In genomic region chr20:42018979-42019378, GRCh38 we compare ENCODE assay signal across 16 cellular contexts.
A peak's percentile ranks its signal among the peaks of the same experiment; 100 is the strongest.
DNase-seq lines count a peak whose midpoint lies in the region; ATAC-seq, FAIRE-seq and TF ChIP-seq lines count a peak whose summit lies in the region.
"Had no signal": no experiment of that assay in that cellular context is flagged by ENCODE, and none has a peak within 500 bp of the region (broad histone marks: within the 10 kb centered on the region; RNA-seq: fewer than 3 reads in every experiment).

No MANE protein-coding gene starts in this region.

- POLR2A ChIA-PET in WTC11 (lab: Charles Lee), result no interaction called here
- POLR2A ChIA-PET in CD8-positive, alpha-beta memory T cell (lab: Charles Lee), result no interaction called here

- no peaks in the 10 kb centered on the region for H3K36me3 Mint-ChIP-seq in WTC11
- peaks cover 0 to 2% (median 0%) of the 10 kb centered on the region in 3 donors for H3K36me3 Mint-ChIP-seq in CD8-positive, alpha-beta memory T cell

- H3K4me2 ChIP-seq in Karpas-422 (ENCODE audit: low read depth, low read length, poor library complexity, severe bottlenecking), result no peak overlapping the region

- no peaks in the 10 kb centered on the region for H3K79me2 ChIP-seq in Karpas-422 (ENCODE audit: low read length)

- H3K27ac Mint-ChIP-seq in WTC11, result no peak overlapping the region
- H3K27ac Mint-ChIP-seq in CD8-positive, alpha-beta memory T cell, result no peak overlapping the region

- H3K4me1 ChIP-seq in Karpas-422 (ENCODE audit: low read length) (no peaks in the 10 kb centered on the region), small intestine (ENCODE audit: control insufficient read depth in 2 of 2, insufficient read depth in 1 of 2, low read depth in 1 of 2, low read length in 1 of 2) (no peaks in the 10 kb centered on the region)
- no peaks in the 10 kb centered on the region for H3K4me1 ChIP-seq in CD8-positive, alpha-beta memory T cell (ENCODE audit: insufficient read depth, low read length)
- H3K4me1 ChIP-seq: foreskin keratinocyte had no signal

- H3K27me3 Mint-ChIP-seq in WTC11 (ENCODE audit: low read depth), result no peaks in the 10 kb centered on the region
- H3K27me3 Mint-ChIP-seq in CD8-positive, alpha-beta memory T cell, result peaks cover 0 to 1% of the 10 kb centered on the region in 2 donors

- CTCF ChIA-PET in WTC11 (lab: Charles Lee), result interaction anchor here (0.5 to 2.0 kb wide), 10 partner anchors 10 to 1251 kb away, joined by 3 to 12 read pairs (median 4); no protein-coding TSS in a partner anchor
- CTCF ChIA-PET in CD8-positive, alpha-beta memory T cell (lab: Charles Lee), result no interaction called here

- peaks cover 11% of the 10 kb centered on the region for H3K9me3 Mint-ChIP-seq in WTC11
- H3K9me3 Mint-ChIP-seq in CD8-positive, alpha-beta memory T cell, result peaks cover 2 to 11% (median 7%) of the 10 kb centered on the region in 5 donors

- no peaks in the 10 kb centered on the region for H3K9me2 ChIP-seq in Karpas-422 (replicated peaks; ENCODE audit: insufficient read depth, low read length)

- no peak overlapping the region for H3K4me3 Mint-ChIP-seq in WTC11
- H3K4me3 Mint-ChIP-seq in CD8-positive, alpha-beta memory T cell, result no peak overlapping the region
- H3K4me3 Mint-ChIP-seq: activated T-cell treated with anti-CD3 and anti-CD28 coated beads, Interleukin-2, amount 50 U/mL, for 4 hours had no signal

- H3K27me3 ChIP-seq in Karpas-422 (ENCODE audit: low read length) (no peaks in the 10 kb centered on the region), small intestine (ENCODE audit: control insufficient read depth in 2 of 2, insufficient read depth in 2 of 2, low read length in 2 of 2) (no peaks in the 10 kb centered on the region)
- no peaks in the 10 kb centered on the region for H3K27me3 ChIP-seq in CD8-positive, alpha-beta memory T cell (ENCODE audit: insufficient read depth, low read length, poor library complexity, severe bottlenecking)
- H3K27me3 ChIP-seq: foreskin keratinocyte had no signal

- no peak for FAIRE-seq in small intestine (lab: Jason Lieb, UNC)

- H3K4me1 Mint-ChIP-seq in WTC11, result no peaks in the 10 kb centered on the region
- no peaks in the 10 kb centered on the region for H3K4me1 Mint-ChIP-seq in CD8-positive, alpha-beta memory T cell

- H3K4me3 ChIP-seq in Karpas-422 (ENCODE audit: low read length) (no peak overlapping the region), small intestine (ENCODE audit: low read depth in 1 of 2, low read length in 2 of 2) (no peak overlapping the region)
- H3K4me3 ChIP-seq in CD8-positive, alpha-beta memory T cell (ENCODE audit: low read length), result no peak overlapping the region
- H3K4me3 ChIP-seq: SK-N-MC had no signal

- ATAC-seq in WTC11 (peak; percentile 84), GM21737 (IDR thresholded peaks at IDR 0.05; ENCODE audit: unreplicated experiment) (no peak)
- ATAC-seq: activated CD4-positive, CD25-positive, alpha-beta regulatory T cell treated with anti-CD3 and anti-CD28 coated beads, Interleukin-2, amount 50 U/mL, for 24 hours; activated T-cell treated with anti-CD3 and anti-CD28 coated beads, Interleukin-2, amount 50 U/mL, for 4 hours; foreskin keratinocyte had no signal

- TF ChIP-seq CTCF in WTC11 (IDR thresholded peaks at IDR 0.05), result 0 out of 2 replicates have a peak, but pooled peaks have one; percentile 20

- H3K9me3 ChIP-seq in Karpas-422 (ENCODE audit: low read length) (no peaks in the 10 kb centered on the region), small intestine (ENCODE audit: control insufficient read depth, low read depth) (no peaks in the 10 kb centered on the region)
- H3K9me3 ChIP-seq in CD8-positive, alpha-beta memory T cell (ENCODE audit: low read length), result no peaks in the 10 kb centered on the region

- H3K36me3 ChIP-seq in Karpas-422 (ENCODE audit: insufficient read depth, low read length) (no peaks in the 10 kb centered on the region), small intestine (ENCODE audit: control insufficient read depth in 2 of 2, insufficient read depth in 2 of 2, low read length in 2 of 2) (no peaks in the 10 kb centered on the region)
- H3K36me3 ChIP-seq in CD8-positive, alpha-beta memory T cell (ENCODE audit: insufficient read depth, low read length), result no peaks in the 10 kb centered on the region

- no peak overlapping the region for H2AFZ ChIP-seq in Karpas-422 (ENCODE audit: low read length)

- DNase-seq in SIG-M5 treated with dmso at 0.1 percent for 504 hours (lab: John Stamatoyannopoulos, UW; ENCODE audit: unreplicated experiment) (peak; percentile 22), SIG-M5 (lab: John Stamatoyannopoulos, UW) (no peak), Karpas-422 (peak; percentile 73), WTC11 (ENCODE audit: low spot score) (peak; percentile 40), small intestine (peak; percentile 3), medulla oblongata (ENCODE audit: extremely low spot score) (no peak)
- no peak for DNase-seq in CD8-positive, alpha-beta memory T cell
- DNase-seq: activated T-cell treated with anti-CD3 and anti-CD28 coated beads, Interleukin-2, amount 50 U/mL, for 4 hours; anterior cingulate cortex; EL; foreskin keratinocyte; KG1; NCI-H226 had no signal

- no peaks in the 10 kb centered on the region for H4K20me1 ChIP-seq in Karpas-422 (ENCODE audit: insufficient read depth, low read depth, low read length)

- H3K27ac ChIP-seq in Karpas-422 (ENCODE audit: low read length) (no peak overlapping the region), small intestine (ENCODE audit: low read depth in 1 of 2, low read length in 1 of 2) (no peak overlapping the region)
- H3K27ac ChIP-seq in CD8-positive, alpha-beta memory T cell (ENCODE audit: low read depth, low read length), result no peak overlapping the region
- H3K27ac ChIP-seq: foreskin keratinocyte, SK-N-MC had no signal

- no peak overlapping the region for H3K9ac ChIP-seq in Karpas-422 (ENCODE audit: low read length)

TF ChIP-seq in WTC11, 78 proteins besides CTCF, POLR2A, EP300 and RAD21 (continues in another document):
- TF ChIP-seq HMGXB4 (CRISPR knock-in tag; IDR thresholded peaks at IDR 0.05) (no peak), IRF2 (CRISPR knock-in tag; IDR thresholded peaks at IDR 0.05; ENCODE audit: borderline replicate concordance, low read depth) (no peak), SOX15 (CRISPR knock-in tag; IDR thresholded peaks at IDR 0.05) (no peak), ZNF219 (CRISPR knock-in tag; IDR thresholded peaks at IDR 0.05; ENCODE audit: borderline replicate concordance) (no peak), EMX1 (CRISPR knock-in tag; IDR thresholded peaks at IDR 0.05) (no peak), MXD4 (CRISPR knock-in tag; IDR thresholded peaks at IDR 0.05; ENCODE audit: borderline replicate concordance) (no peak), NFATC4 (CRISPR knock-in tag; IDR thresholded peaks at IDR 0.05) (no peak), ESRRA (CRISPR knock-in tag; IDR thresholded peaks at IDR 0.05; ENCODE audit: borderline replicate concordance) (no peak), NFE2L1 (CRISPR knock-in tag; IDR thresholded peaks at IDR 0.05) (no peak), PREB (CRISPR knock-in tag; IDR thresholded peaks at IDR 0.05; ENCODE audit: borderline replicate concordance) (no peak), TEAD4 (CRISPR knock-in tag; IDR thresholded peaks at IDR 0.05) (no peak), ZNF263 (CRISPR knock-in tag; IDR thresholded peaks at IDR 0.05; ENCODE audit: low read depth) (no peak), RORB (CRISPR knock-in tag; IDR thresholded peaks at IDR 0.05) (no peak), ZNF281 (CRISPR knock-in tag; IDR thresholded peaks at IDR 0.05) (no peak), FOXK1 (CRISPR knock-in tag; IDR thresholded peaks at IDR 0.05) (no peak)

Comparison
In these comparisons a context has a peak if more than half of its experiments do, and no peak if none do; other contexts are left out.
1. DNase-seq: peak in SIG-M5 treated with dmso at 0.1 percent for 504 hours (single experiment), Karpas-422 (single experiment), WTC11 (single experiment) and small intestine (single experiment); none in SIG-M5 (single experiment), CD8-positive, alpha-beta memory T cell (0 of 5) and medulla oblongata (single experiment).